Comparison of ENCODE assay signal across 20 cellular contexts in the genomic region with DNA sequence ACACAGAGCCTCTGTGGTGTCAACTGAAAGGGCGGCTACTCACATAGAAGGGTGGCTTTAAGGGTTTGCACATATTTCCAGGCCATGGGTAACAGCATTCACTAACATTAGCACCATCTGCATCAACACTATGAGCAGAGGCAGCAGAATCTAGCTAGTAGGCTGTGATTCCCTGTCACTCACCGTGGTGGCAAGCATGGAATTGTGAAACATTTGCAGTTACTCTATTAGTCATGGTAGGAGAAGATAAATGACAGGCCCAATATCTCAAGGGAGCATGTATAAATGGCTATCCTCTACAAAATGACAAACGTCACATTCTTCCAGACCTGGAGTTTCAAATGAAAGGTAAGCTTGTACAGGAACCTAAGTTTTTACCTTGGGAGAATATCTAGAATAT. TPM values are rescaled to one million over a fixed set of nuclear protein-coding genes. Genes with fewer than 3 reads are reported as not detected.
DNase-seq lines count a peak whose midpoint lies in the region; ATAC-seq, FAIRE-seq and TF ChIP-seq lines count a peak whose summit lies in the region.
"Had no signal": no experiment of that assay in that cellular context is flagged by ENCODE, and none has a peak within 500 bp of the region (broad histone marks: within the 10 kb centered on the region; RNA-seq: fewer than 3 reads in every experiment).

No MANE protein-coding gene starts in this region.

- in situ Hi-C loops in HepG2 (cut with HindIII; ENCODE audit: extremely low pct_ligation_motif_present, low pct_unique_long_range_greater_than_20kb) (no loop called here), Panc1 (cut with HindIII; ENCODE audit: low pct_unique_long_range_greater_than_20kb, low sequenced_read_pairs) (no loop called here)

- FAIRE-seq in HepG2 (lab: Jason Lieb, UNC) = no peak
- FAIRE-seq in bronchial epithelial cell (lab: Jason Lieb, UNC) = peak; percentile 77

- H3K27ac ChIP-seq in HepG2 (ENCODE audit: extremely low read length, insufficient read depth, low read length) = no peak overlapping the region
- no peak overlapping the region for H3K27ac ChIP-seq in right lobe of liver
- H3K27ac ChIP-seq in Panc1 (ENCODE audit: low read length) = peak overlapping the region; percentile 44; the same call in 1 of the 2 replicates
- H3K27ac ChIP-seq: C4-2B, SJSA1 had no signal

- TF ChIP-seq EP300 in HepG2 (IDR thresholded peaks at IDR 0.05; ENCODE audit: low read depth in 2 of 2, low read length in 2 of 2) = no peak
- no peak for TF ChIP-seq EP300 in HepG2 (CRISPR knock-in tag; IDR thresholded peaks at IDR 0.05; ENCODE audit: borderline replicate concordance)

- no peak overlapping the region for H3K4me2 ChIP-seq in HepG2 (ENCODE audit: low read depth, low read length)

- H3K36me3 ChIP-seq in HepG2 (replicated peaks in 1 of 2; ENCODE audit: control insufficient read depth in 1 of 2, insufficient read depth in 2 of 2, low read length in 2 of 2) (no peaks in the 10 kb centered on the region), right lobe of liver (no peaks in the 10 kb centered on the region), Panc1 (ENCODE audit: control insufficient read depth, insufficient read depth, low read length) (no peaks in the 10 kb centered on the region), bronchial epithelial cell (ENCODE audit: control insufficient read depth, insufficient read depth, low read length) (no peaks in the 10 kb centered on the region)
- H3K36me3 ChIP-seq: SJSA1 had no signal

- no peaks in the 10 kb centered on the region for H3K4me1 ChIP-seq in HepG2 (ENCODE audit: insufficient read depth, low read length)
- no peaks in the 10 kb centered on the region for H3K4me1 ChIP-seq in right lobe of liver
- no peaks in the 10 kb centered on the region; the same call in 1 of the 2 replicates for H3K4me1 ChIP-seq in Panc1 (ENCODE audit: control insufficient read depth, insufficient read depth, low read length)
- H3K4me1 ChIP-seq: SJSA1 had no signal

- H3K27ac Mint-ChIP-seq in CD14-positive monocyte = no peak overlapping the region
- H3K27ac Mint-ChIP-seq: T-helper 1 cell treated with Interleukin-12 subunit alpha and Interleukin-12 subunit beta and Interleukin-4 antibody, amounts not matched to agents 30 μg/mL and 1 μg/mL, for 36 hours had no signal

- POLR2A ChIA-PET in HepG2 (lab: Yijun Ruan, JAX) (no interaction called here), Panc1 (lab: Charles Lee) (interaction anchor here (0.7 kb wide), 1 partner anchor 96 kb away, joined by 5 read pairs; no protein-coding TSS in a partner anchor)

- BruUV-seq in HepG2 (replicated peaks; lab: Mats Ljungman, UMichigan) (no TSS peak), Panc1 (replicated peaks; lab: Mats Ljungman, UMichigan) (no TSS peak)

- no peaks in the 10 kb centered on the region for H4K20me1 ChIP-seq in HepG2 (ENCODE audit: insufficient read depth, low read length)

- H3K27me3 ChIP-seq in HepG2 (ENCODE audit: control insufficient read depth in 1 of 2, insufficient read depth in 2 of 2, low read length in 2 of 2) (no peaks in the 10 kb centered on the region), right lobe of liver (no peaks in the 10 kb centered on the region), Panc1 (ENCODE audit: control insufficient read depth, insufficient read depth, low read length) (no peaks in the 10 kb centered on the region), bronchial epithelial cell (ENCODE audit: control insufficient read depth, insufficient read depth, low read length) (no peaks in the 10 kb centered on the region)
- H3K27me3 ChIP-seq: SJSA1 had no signal

- H3K36me3 Mint-ChIP-seq in CD14-positive monocyte = peaks cover 6 to 13% of the 10 kb centered on the region in 2 donors

- peaks cover 0 to 4% (median 0%) of the 10 kb centered on the region in 7 donors for H3K9me3 Mint-ChIP-seq in CD14-positive monocyte

- H3K4me1 Mint-ChIP-seq in CD14-positive monocyte = no peaks in the 10 kb centered on the region

- H3K9me3 ChIP-seq in HepG2 (ENCODE audit: low read length) = no peaks in the 10 kb centered on the region
- no peaks in the 10 kb centered on the region for H3K9me3 ChIP-seq in right lobe of liver
- no peaks in the 10 kb centered on the region for H3K9me3 ChIP-seq in Panc1 (ENCODE audit: control insufficient read depth, insufficient read depth, low read depth, low read length)
- H3K9me3 ChIP-seq: SJSA1 had no signal

- peaks cover 0 to 2% (median 0%) of the 10 kb centered on the region in 3 donors for H3K27me3 Mint-ChIP-seq in CD14-positive monocyte (ENCODE audit: low read depth in 3 of 3)

- no peak overlapping the region for H3K9ac ChIP-seq in HepG2 (ENCODE audit: insufficient read depth, low read depth, low read length)

- TF ChIP-seq POLR2A in HepG2 (IDR thresholded peaks at IDR 0.05; ENCODE audit: insufficient read depth in 1 of 2, low read depth in 2 of 2, low read length in 2 of 2) (no peak), right lobe of liver (IDR thresholded peaks at IDR 0.05) (no peak)

- DNase-seq in HepG2 (ENCODE audit: low spot score) = no peak
- no peak for DNase-seq in right lobe of liver
- no peak for DNase-seq in Panc1 (ENCODE audit: low read depth, low spot score)
- DNase-seq in bronchial epithelial cell (ENCODE audit: low read depth) = peak; percentile 32
- no peak for DNase-seq in NOMO-1 treated with dmso at 0.1 percent for 144 hours (lab: John Stamatoyannopoulos, UW; ENCODE audit: unreplicated experiment)
- no peak for DNase-seq in NCI-H524 treated with DMSO at 0.1 percent for 48 hours (lab: John Stamatoyannopoulos, UW)
- no peak for DNase-seq in NCI-H2196 (lab: John Stamatoyannopoulos, UW; ENCODE audit: unreplicated experiment)
- DNase-seq in CD14-positive monocyte (ENCODE audit: low spot score) = no peak
- DNase-seq: 8988T, AML-193, KG1, NCI-H1048, NCI-H1417 treated with DMSO at 0.1 percent for 48 hours, NCI-H187 treated with DMSO at 0.1 percent for 48 hours, NCI-H2107, NCI-H510A, NCI-H748 treated with DMSO at 0.1 percent for 48 hours had no signal

- WGBS in HepG2 (ENCODE audit: low lambda C conversion rate) = 58% methylated on average over 3 of the region's 3 CpGs
- WGBS in right lobe of liver (ENCODE audit: insufficient coverage, low coverage, low lambda C conversion rate, missing lambda C conversion rate) = 61% methylated on average over 3 of the region's 3 CpGs

- TF ChIP-seq CTCF in HepG2 (CRISPR knock-in tag; IDR thresholded peaks at IDR 0.05) (no peak), right lobe of liver (IDR thresholded peaks at IDR 0.05) (no peak), Panc1 (IDR thresholded peaks at IDR 0.05) (no peak), bronchial epithelial cell (IDR thresholded peaks at IDR 0.05; ENCODE audit: insufficient read depth, low read length, severe bottlenecking) (no peak), CD14-positive monocyte (IDR thresholded peaks at IDR 0.05) (no peak)

- no peak overlapping the region for H3K4me3 Mint-ChIP-seq in CD14-positive monocyte
- H3K4me3 Mint-ChIP-seq: T-helper 1 cell treated with Interleukin-12 subunit alpha and Interleukin-12 subunit beta and Interleukin-4 antibody, amounts not matched to agents 30 μg/mL and 1 μg/mL, for 36 hours had no signal

- H3K79me2 ChIP-seq in HepG2 (ENCODE audit: insufficient read depth, low read length) = no peaks in the 10 kb centered on the region

- H3K4me3 ChIP-seq in HepG2 (replicated peaks in 1 of 3; ENCODE audit: insufficient read depth in 1 of 3, low read depth in 2 of 3, low read length in 3 of 3) (no peak overlapping the region), right lobe of liver (no peak overlapping the region), Panc1 (ENCODE audit: low read depth in 2 of 2, low read length in 2 of 2) (no peak overlapping the region), bronchial epithelial cell (ENCODE audit: low read depth, low read length) (no peak overlapping the region)
- H3K4me3 ChIP-seq: SJSA1 had no signal

- no peak for TF ChIP-seq RAD21 in HepG2 (CRISPR knock-in tag; IDR thresholded peaks at IDR 0.05)

- intact Hi-C loops in HepG2 (cut with micrococcal nuclease; ENCODE audit: unreplicated experiment) (no loop called here), right lobe of liver (cut with DNase I) (no loop called here), Panc1 (cut with micrococcal nuclease; ENCODE audit: unreplicated experiment) (no loop called here), CD14-positive monocyte (cut with micrococcal nuclease) (no loop called here)

- no peak for ATAC-seq in HepG2
- ATAC-seq in right lobe of liver = no peak
- no peak for ATAC-seq in Panc1

- CTCF ChIA-PET in HepG2 (lab: Yijun Ruan, JAX; ENCODE audit: low intra/inter-chr PET ratio, low total read pairs) (no interaction called here), Panc1 (lab: Charles Lee) (no interaction called here)

- no peak overlapping the region for H2AFZ ChIP-seq in HepG2 (ENCODE audit: low read length)

RNA-seq across cellular contexts. Expression of a gene that starts 32.2 kb away (rescaled TPM):
- total RNA-seq in HepG2 (2016; rRNA removed; fragmentation: Illumina TruSeq; extraction: Trizol) = 0.08 and 0.27 TPM in 2 replicates
- total RNA-seq in HepG2 (2016; cell fraction: cytosol; rRNA removed; fragmentation: Illumina TruSeq; extraction: Trizol; ENCODE audit: low read depth) = 0.10 TPM in 1 of 2 replicates, not detected in the other
- 0.06 and 0.35 TPM in 2 replicates for total RNA-seq in HepG2 (2016; cell fraction: insoluble cytoplasmic fraction; rRNA removed; fragmentation: Illumina TruSeq; extraction: Trizol)
- total RNA-seq in HepG2 (2016; cell fraction: membrane; rRNA removed; fragmentation: Illumina TruSeq; extraction: Trizol) = 0.12 and 0.21 TPM in 2 replicates
- 0.50 and 0.56 TPM in 2 replicates for total RNA-seq in HepG2 (2016; cell fraction: nucleus; rRNA removed; fragmentation: Illumina TruSeq; extraction: Trizol)
- 0.17 and 0.32 TPM in 2 replicates for polyA plus RNA-seq in HepG2 (2011; rRNA removed)
- 0.05 and 0.06 TPM in 2 replicates for polyA plus RNA-seq in HepG2 (2011; cell fraction: cytosol; rRNA removed)
- 0.24 and 0.43 TPM in 2 replicates for polyA plus RNA-seq in HepG2 (2011; cell fraction: nucleus; rRNA removed)
- polyA plus RNA-seq in HepG2 (2012) = 0.01 and 0.03 TPM in 2 replicates
- polyA plus RNA-seq in HepG2 (2016; cell fraction: cytosol; fragmentation: Illumina TruSeq; extraction: Trizol; ENCODE audit: low read depth) = 0.05 TPM in 1 of 2 replicates, not detected in the other
- polyA plus RNA-seq in HepG2 (2016; cell fraction: insoluble cytoplasmic fraction; fragmentation: Illumina TruSeq; extraction: Trizol; ENCODE audit: low read depth) = 0.02 TPM in 1 of 2 replicates, not detected in the other
- not detected in 2 replicates for polyA plus RNA-seq in HepG2 (2016; cell fraction: membrane; fragmentation: Illumina TruSeq; extraction: Trizol; ENCODE audit: low read depth)
- 0.48 and 0.52 TPM in 2 replicates for polyA plus RNA-seq in HepG2 (2016; cell fraction: nucleus; fragmentation: Illumina TruSeq; extraction: Trizol; ENCODE audit: insufficient read depth, low read depth)
- 0.07 and 0.24 TPM in 2 replicates for polyA minus RNA-seq in HepG2 (2011; rRNA and poly(A)+ RNA removed; ENCODE audit: low replicate concordance)
- polyA minus RNA-seq in HepG2 (2011; cell fraction: cytosol; rRNA and poly(A)+ RNA removed) = 0.10 TPM in 1 of 2 replicates, not detected in the other
- polyA minus RNA-seq in HepG2 (2011; cell fraction: nucleus; rRNA and poly(A)+ RNA removed) = 1.1 and 1.7 TPM in 2 replicates
- total RNA-seq in right lobe of liver = under 1 TPM; 0.07 to 0.74 (median 0.27) TPM
- 1.3 TPM for total RNA-seq in Panc1 (2021; ENCODE audit: unreplicated experiment)
- 1.5 TPM for polyA plus RNA-seq in Panc1 (2012; ENCODE audit: insufficient read length)
- 0.26 and 0.53 TPM in 2 replicates for total RNA-seq in bronchial epithelial cell
- polyA plus RNA-seq in CD14-positive monocyte = not detected

RNA-seq across cellular contexts. Expression of a gene that starts 39.7 kb away (rescaled TPM):
- total RNA-seq in HepG2 (2016; rRNA removed; fragmentation: Illumina TruSeq; extraction: Trizol) = 3.0 and 6.1 TPM in 2 replicates
- total RNA-seq in HepG2 (2016; cell fraction: cytosol; rRNA removed; fragmentation: Illumina TruSeq; extraction: Trizol; ENCODE audit: low read depth) = 4.0 and 4.8 TPM in 2 replicates
- total RNA-seq in HepG2 (2016; cell fraction: insoluble cytoplasmic fraction; rRNA removed; fragmentation: Illumina TruSeq; extraction: Trizol) = 2.6 and 3.6 TPM in 2 replicates
- total RNA-seq in HepG2 (2016; cell fraction: membrane; rRNA removed; fragmentation: Illumina TruSeq; extraction: Trizol) = 1.7 and 2.1 TPM in 2 replicates
- total RNA-seq in HepG2 (2016; cell fraction: nucleus; rRNA removed; fragmentation: Illumina TruSeq; extraction: Trizol) = 3.6 and 5.3 TPM in 2 replicates
- 1.3 and 2.0 TPM in 2 replicates for polyA plus RNA-seq in HepG2 (2011; rRNA removed)
- 0.54 and 6.3 TPM in 2 replicates for polyA plus RNA-seq in HepG2 (2011; cell fraction: cytosol; rRNA removed)
- polyA plus RNA-seq in HepG2 (2011; cell fraction: nucleus; rRNA removed) = 1.00 and 1.2 TPM in 2 replicates
- 0.95 and 1.5 TPM in 2 replicates for polyA plus RNA-seq in HepG2 (2012)
- polyA plus RNA-seq in HepG2 (2016; cell fraction: cytosol; fragmentation: Illumina TruSeq; extraction: Trizol; ENCODE audit: low read depth) = 0.96 and 1.3 TPM in 2 replicates
- 5.6 and 6.4 TPM in 2 replicates for polyA plus RNA-seq in HepG2 (2016; cell fraction: insoluble cytoplasmic fraction; fragmentation: Illumina TruSeq; extraction: Trizol; ENCODE audit: low read depth)
- 0.78 and 1.4 TPM in 2 replicates for polyA plus RNA-seq in HepG2 (2016; cell fraction: membrane; fragmentation: Illumina TruSeq; extraction: Trizol; ENCODE audit: low read depth)
- 3.1 and 4.0 TPM in 2 replicates for polyA plus RNA-seq in HepG2 (2016; cell fraction: nucleus; fragmentation: Illumina TruSeq; extraction: Trizol; ENCODE audit: insufficient read depth, low read depth)
- polyA minus RNA-seq in HepG2 (2011; rRNA and poly(A)+ RNA removed; ENCODE audit: low replicate concordance) = 1.6 and 2.9 TPM in 2 replicates
- polyA minus RNA-seq in HepG2 (2011; cell fraction: cytosol; rRNA and poly(A)+ RNA removed) = 1.6 and 2.6 TPM in 2 replicates
- polyA minus RNA-seq in HepG2 (2011; cell fraction: nucleus; rRNA and poly(A)+ RNA removed) = 8.4 and 10.6 TPM in 2 replicates
- 1 to 10 TPM in 5 of 6 experiments, under 1 TPM in 1; 0.79 to 2.9 (median 1.6) TPM for total RNA-seq in right lobe of liver
- 7.6 TPM for total RNA-seq in Panc1 (2021; ENCODE audit: unreplicated experiment)
- polyA plus RNA-seq in Panc1 (2012; ENCODE audit: insufficient read length) = 2.4 TPM
- 1.3 and 1.4 TPM in 2 replicates for total RNA-seq in bronchial epithelial cell
- 1 to 10 TPM; 5.0 to 6.6 TPM for polyA plus RNA-seq in CD14-positive monocyte
